8 cellular contexts compared by ENCODE assay signal in genomic region chr1:209769171-209769904, GRCh38. TPM values are rescaled to one million over a fixed set of nuclear protein-coding genes. Genes with fewer than 3 reads are reported as not detected.
DNase-seq lines count a peak whose midpoint lies in the region; ATAC-seq and TF ChIP-seq lines count a peak whose summit lies in the region.

No MANE protein-coding gene starts in this region.

- DNase-seq in AG04449 (ENCODE audit: low read depth, low spot score) (peak; percentile 77), hippocampal formation (lab: John Stamatoyannopoulos, UW) (no peak)
- DNase-seq in activated CD4-positive, CD25-positive, alpha-beta regulatory T cell (lab: John Stamatoyannopoulos, UW) = peak in 3 of 4 experiments; percentile 39 to 64 (median 59)
- DNase-seq in stimulated activated CD8-positive, alpha-beta memory T cell treated with anti-CD3 and anti-CD28 coated beads, Interleukin-7, amount 100 ng/mL, for 1 hour (ENCODE audit: low read depth in 2 of 2) = peak; percentile 47 to 56

- H3K4me1 ChIP-seq in mesodermal cell (ENCODE audit: control insufficient read depth, insufficient read depth, low read length, poor library complexity, severe bottlenecking) = peaks cover 23% of the 10 kb centered on the region

- no peak for TF ChIP-seq CTCF in AG04449 (IDR thresholded peaks at IDR 0.05; ENCODE audit: insufficient read depth, low read length, missing control alignments)

- no peaks in the 10 kb centered on the region for H3K36me3 ChIP-seq in mesodermal cell (ENCODE audit: control insufficient read depth, insufficient read depth, low read length)

- CTCF ChIA-PET in AG04449 (lab: Yijun Ruan, JAX) = interaction anchor here (1.0 to 5.2 kb wide), 7 partner anchors 14 to 203 kb away, joined by 3 to 32 read pairs (median 4); partner anchors contain the start of gene TRAF3IP3

- no peaks in the 10 kb centered on the region for H3K9me3 ChIP-seq in mesodermal cell (ENCODE audit: control insufficient read depth, low read length)

- POLR2A ChIA-PET in AG04449 (lab: Yijun Ruan, JAX) = interaction anchor here (1.6 kb wide), 1 partner anchor 15 kb away, joined by 10 read pairs; the partner anchor contains the start of gene C1orf74

- WGBS in mesodermal cell (ENCODE audit: insufficient coverage in 2 of 2), 2 experiments = 67 to 79% methylated on average over 7 to 9 of the region's 13 CpGs

- H3K27ac ChIP-seq in cingulate gyrus (ENCODE audit: low read depth, low read length) (peak overlapping the region; percentile 73), mesodermal cell (ENCODE audit: low read depth, low read length, severe bottlenecking) (peak overlapping the region; percentile 98)

- H3K4me3 ChIP-seq in AG04449 (ENCODE audit: low read depth, low read length) (no peak overlapping the region), mesodermal cell (ENCODE audit: extremely low read depth, insufficient read depth, low read length, poor library complexity, severe bottlenecking) (no peak overlapping the region)

- peak; percentile 67 for ATAC-seq in GM19372 (IDR thresholded peaks at IDR 0.05; ENCODE audit: low read depth, unreplicated experiment)
- ATAC-seq in HG03520 (IDR thresholded peaks at IDR 0.05; ENCODE audit: unreplicated experiment) = peak; percentile 60

RNA-seq across cellular contexts. Expression of gene TRAF3IP3, which starts 13.5 kb away (rescaled TPM):
- polyA plus RNA-seq in mesodermal cell (2013, experiment 1 of 2) = 2.6 TPM
- polyA plus RNA-seq in mesodermal cell (2013, experiment 2 of 2) = 2.3 TPM

RNA-seq across cellular contexts. Expression of gene C1orf74, which starts 15.0 kb away (rescaled TPM):
- 3.5 TPM for polyA plus RNA-seq in mesodermal cell (2013, experiment 1 of 2)
- 2.8 TPM for polyA plus RNA-seq in mesodermal cell (2013, experiment 2 of 2)

RNA-seq across cellular contexts. Expression of gene IRF6, which starts 36.6 kb away (rescaled TPM):
- 1.3 TPM for polyA plus RNA-seq in mesodermal cell (2013, experiment 1 of 2)
- 0.86 TPM for polyA plus RNA-seq in mesodermal cell (2013, experiment 2 of 2)

RNA-seq across cellular contexts. Expression of gene UTP25, which starts 58.4 kb away (rescaled TPM):
- polyA plus RNA-seq in mesodermal cell (2013, experiment 1 of 2) = 5.8 TPM
- polyA plus RNA-seq in mesodermal cell (2013, experiment 2 of 2) = 5.3 TPM

Comparison
In these comparisons a context has a peak if more than half of its experiments do, and no peak if none do; other contexts are left out.
1. DNase-seq: peak in AG04449 (single experiment), activated CD4-positive, CD25-positive, alpha-beta regulatory T cell (3 of 4) and stimulated activated CD8-positive, alpha-beta memory T cell treated with anti-CD3 and anti-CD28 coated beads, Interleukin-7, amount 100 ng/mL, for 1 hour (2 of 2); none in hippocampal formation (0 of 2).